In the genomic region with DNA sequence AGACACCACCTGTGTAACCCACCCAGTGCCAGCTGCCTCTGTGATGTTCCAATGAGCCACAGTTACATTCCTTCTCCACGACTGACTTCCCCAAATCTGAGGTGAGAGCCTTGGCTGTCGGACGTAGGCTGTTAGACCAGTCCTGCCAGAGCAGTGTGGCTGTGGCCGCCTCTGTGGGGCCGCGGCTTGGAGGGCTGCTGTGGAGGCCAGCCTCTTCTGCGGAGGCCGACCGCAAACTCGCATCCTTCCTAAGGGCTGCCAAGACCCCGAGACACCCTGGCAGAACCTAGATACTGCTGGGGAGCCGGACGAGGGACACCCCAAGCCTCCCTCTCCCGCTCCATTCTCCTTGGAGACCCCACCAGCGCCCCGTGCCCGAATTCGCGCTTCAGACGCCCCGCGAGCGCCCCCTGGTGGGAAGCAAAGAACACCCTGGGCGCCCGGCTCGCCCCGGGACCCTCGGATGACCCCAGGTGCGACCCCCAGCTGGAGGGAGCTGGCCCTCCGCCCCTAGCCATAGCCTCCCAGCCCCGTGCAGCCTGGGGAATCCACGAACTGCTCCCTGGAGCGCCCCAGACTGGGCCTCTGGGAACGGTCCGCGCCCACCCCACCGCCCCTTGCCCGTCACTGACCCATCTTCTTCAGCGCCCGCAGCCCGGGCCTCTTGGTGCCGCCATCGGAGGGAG, we compare ENCODE assay signal across 1 cellular context.
A peak's percentile ranks its signal among the peaks of the same experiment; 100 is the strongest.
TF ChIP-seq lines count a peak whose summit lies in the region.

No MANE protein-coding gene starts in this region.

TF ChIP-seq in HEK293, 187 proteins besides CTCF, POLR2A, EP300 and RAD21 (continued from another document and continues in another):
- TF ChIP-seq ZNF830 (tag by site-specific recombination; IDR thresholded peaks at IDR 0.05; ENCODE audit: low read depth) (no peak), ZNF302 (tag by site-specific recombination; IDR thresholded peaks at IDR 0.05; ENCODE audit: low read depth) (no peak), ZNF157 (tag by site-specific recombination; IDR thresholded peaks at IDR 0.05) (0 out of 2 replicates have a peak, but pooled peaks have one; percentile 14), OVOL3 (tag by site-specific recombination; IDR thresholded peaks at IDR 0.05) (no peak), ZNF23 (tag by site-specific recombination; IDR thresholded peaks at IDR 0.05; ENCODE audit: borderline replicate concordance) (no peak), OSR2 (tag by site-specific recombination; IDR thresholded peaks at IDR 0.05) (no peak), HOXD13 (CRISPR knock-in tag; IDR thresholded peaks at IDR 0.05; ENCODE audit: borderline replicate concordance) (no peak), ZNF311 (tag by site-specific recombination; IDR thresholded peaks at IDR 0.05; ENCODE audit: borderline replicate concordance) (no peak), ZNF654 (tag by site-specific recombination; IDR thresholded peaks at IDR 0.05; ENCODE audit: low read depth) (peak; percentile 54), GLIS1 (tag by site-specific recombination; IDR thresholded peaks at IDR 0.05) (peak; percentile 33), WT1 (tag by site-specific recombination; IDR thresholded peaks at IDR 0.05) (peak; percentile 41; the same call in 1 of the 2 replicates), ZBTB8A (tag by site-specific recombination; IDR thresholded peaks at IDR 0.05) (peak; percentile 94), ZEB2 (tag by site-specific recombination; IDR thresholded peaks at IDR 0.05) (peak; percentile 70), ZNF610 (tag by site-specific recombination; IDR thresholded peaks at IDR 0.05; ENCODE audit: borderline replicate concordance) (0 out of 2 replicates have a peak, but pooled peaks have one; percentile 34), ZNF350 (tag by site-specific recombination; IDR thresholded peaks at IDR 0.05) (no peak), ZNF561 (tag by site-specific recombination; IDR thresholded peaks at IDR 0.05; ENCODE audit: borderline replicate concordance) (no peak; the same call in 1 of the 2 replicates), ZNF341 (tag by site-specific recombination; IDR thresholded peaks at IDR 0.05; ENCODE audit: low read depth) (no peak), ZNF707 (tag by site-specific recombination; IDR thresholded peaks at IDR 0.05) (no peak), ZNF169 (tag by site-specific recombination; IDR thresholded peaks at IDR 0.05) (no peak), ZNF140 (tag by site-specific recombination; IDR thresholded peaks at IDR 0.05) (no peak), ZNF555 (tag by site-specific recombination; conservative IDR thresholded peaks at IDR 0.05) (no peak), ZNF214 (tag by site-specific recombination; IDR thresholded peaks at IDR 0.05; ENCODE audit: borderline replicate concordance) (no peak), EGR2 (tag by site-specific recombination; IDR thresholded peaks at IDR 0.05; ENCODE audit: low read depth) (no peak), ZBTB20 (tag by site-specific recombination; IDR thresholded peaks at IDR 0.05) (no peak), ZNF558 (tag by site-specific recombination; IDR thresholded peaks at IDR 0.05) (no peak), ZBTB48 (tag by site-specific recombination; IDR thresholded peaks at IDR 0.05) (0 out of 2 replicates have a peak, but pooled peaks have one; percentile 16), ZNF501 (tag by site-specific recombination; IDR thresholded peaks at IDR 0.05) (peak; percentile 55; the same call in 1 of the 2 replicates), ZNF596 (tag by site-specific recombination; IDR thresholded peaks at IDR 0.05) (no peak), TRIM28 (IDR thresholded peaks at IDR 0.05; ENCODE audit: borderline replicate concordance, low read length) (no peak), SALL2 (tag by site-specific recombination; IDR thresholded peaks at IDR 0.05; ENCODE audit: borderline replicate concordance) (no peak), ZNF585B (tag by site-specific recombination; IDR thresholded peaks at IDR 0.05) (no peak), ZNF530 (tag by site-specific recombination; IDR thresholded peaks at IDR 0.05; ENCODE audit: low read depth) (no peak), ZNF514 (tag by site-specific recombination; IDR thresholded peaks at IDR 0.05) (no peak), ZNF366 (tag by site-specific recombination; conservative IDR thresholded peaks at IDR 0.05) (no peak), ZFP41 (tag by site-specific recombination; IDR thresholded peaks at IDR 0.05; ENCODE audit: borderline replicate concordance) (no peak), ZFP37 (tag by site-specific recombination; IDR thresholded peaks at IDR 0.05) (peak; percentile 53; the same call in 1 of the 2 replicates), SCRT1 (tag by site-specific recombination; IDR thresholded peaks at IDR 0.05; ENCODE audit: borderline replicate concordance) (no peak), ZNF792 (tag by site-specific recombination; IDR thresholded peaks at IDR 0.05) (no peak), YY2 (tag by site-specific recombination; IDR thresholded peaks at IDR 0.05) (0 out of 2 replicates have a peak, but pooled peaks have one; percentile 27), GLI4 (tag by site-specific recombination; IDR thresholded peaks at IDR 0.05) (peak; percentile 61; the same call in 1 of the 2 replicates), ZNF423 (tag by site-specific recombination; IDR thresholded peaks at IDR 0.05) (0 out of 2 replicates have a peak, but pooled peaks have one; percentile 54), ZNF146 (tag by site-specific recombination; IDR thresholded peaks at IDR 0.05) (no peak), SP2 (tag by site-specific recombination; IDR thresholded peaks at IDR 0.05) (no peak), GFI1B (tag by site-specific recombination; IDR thresholded peaks at IDR 0.05) (no peak), ZNF248 (tag by site-specific recombination; IDR thresholded peaks at IDR 0.05) (no peak)
- TF ChIP-seq, protein P1, sequence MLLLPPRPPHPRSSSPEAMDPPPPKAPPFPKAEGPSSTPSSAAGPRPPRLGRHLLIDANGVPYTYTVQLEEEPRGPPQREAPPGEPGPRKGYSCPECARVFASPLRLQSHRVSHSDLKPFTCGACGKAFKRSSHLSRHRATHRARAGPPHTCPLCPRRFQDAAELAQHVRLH (tag by site-specific recombination; IDR thresholded peaks at IDR 0.05) = peak; percentile 82
- TF ChIP-seq, protein P2, sequence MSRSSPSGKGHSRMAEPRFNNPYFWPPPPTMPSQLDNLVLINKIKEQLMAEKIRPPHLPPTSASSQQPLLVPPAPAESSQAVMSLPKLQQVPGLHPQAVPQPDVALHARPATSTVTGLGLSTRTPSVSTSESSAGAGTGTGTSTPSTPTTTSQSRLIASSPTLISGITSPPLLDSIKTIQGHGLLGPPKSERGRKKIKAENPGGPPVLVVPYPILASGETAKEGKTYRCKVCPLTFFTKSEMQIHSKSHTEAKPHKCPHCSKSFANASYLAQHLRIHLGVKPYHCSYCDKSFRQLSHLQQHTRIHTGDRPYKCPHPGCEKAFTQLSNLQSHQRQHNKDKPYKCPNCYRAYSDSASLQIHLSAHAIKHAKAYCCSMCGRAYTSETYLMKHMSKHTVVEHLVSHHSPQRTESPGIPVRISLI (tag by site-specific recombination; IDR thresholded peaks at IDR 0.05) = no peak
- TF ChIP-seq, protein P3, sequence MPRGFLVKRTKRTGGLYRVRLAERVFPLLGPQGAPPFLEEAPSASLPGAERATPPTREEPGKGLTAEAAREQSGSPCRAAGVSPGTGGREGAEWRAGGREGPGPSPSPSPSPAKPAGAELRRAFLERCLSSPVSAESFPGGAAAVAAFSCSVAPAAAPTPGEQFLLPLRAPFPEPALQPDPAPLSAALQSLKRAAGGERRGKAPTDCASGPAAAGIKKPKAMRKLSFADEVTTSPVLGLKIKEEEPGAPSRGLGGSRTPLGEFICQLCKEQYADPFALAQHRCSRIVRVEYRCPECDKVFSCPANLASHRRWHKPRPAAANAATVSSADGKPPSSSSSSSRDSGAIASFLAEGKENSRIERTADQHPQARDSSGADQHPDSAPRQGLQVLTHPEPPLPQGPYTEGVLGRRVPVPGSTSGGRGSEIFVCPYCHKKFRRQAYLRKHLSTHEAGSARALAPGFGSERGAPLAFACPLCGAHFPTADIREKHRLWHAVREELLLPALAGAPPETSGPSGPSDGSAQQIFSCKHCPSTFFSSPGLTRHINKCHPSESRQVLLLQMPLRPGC (tag by site-specific recombination; IDR thresholded peaks at IDR 0.05) = no peak
- TF ChIP-seq, protein P4, sequence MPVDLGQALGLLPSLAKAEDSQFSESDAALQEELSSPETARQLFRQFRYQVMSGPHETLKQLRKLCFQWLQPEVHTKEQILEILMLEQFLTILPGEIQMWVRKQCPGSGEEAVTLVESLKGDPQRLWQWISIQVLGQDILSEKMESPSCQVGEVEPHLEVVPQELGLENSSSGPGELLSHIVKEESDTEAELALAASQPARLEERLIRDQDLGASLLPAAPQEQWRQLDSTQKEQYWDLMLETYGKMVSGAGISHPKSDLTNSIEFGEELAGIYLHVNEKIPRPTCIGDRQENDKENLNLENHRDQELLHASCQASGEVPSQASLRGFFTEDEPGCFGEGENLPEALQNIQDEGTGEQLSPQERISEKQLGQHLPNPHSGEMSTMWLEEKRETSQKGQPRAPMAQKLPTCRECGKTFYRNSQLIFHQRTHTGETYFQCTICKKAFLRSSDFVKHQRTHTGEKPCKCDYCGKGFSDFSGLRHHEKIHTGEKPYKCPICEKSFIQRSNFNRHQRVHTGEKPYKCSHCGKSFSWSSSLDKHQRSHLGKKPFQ (tag by site-specific recombination; IDR thresholded peaks at IDR 0.05) = no peak
- TF ChIP-seq, protein P5, sequence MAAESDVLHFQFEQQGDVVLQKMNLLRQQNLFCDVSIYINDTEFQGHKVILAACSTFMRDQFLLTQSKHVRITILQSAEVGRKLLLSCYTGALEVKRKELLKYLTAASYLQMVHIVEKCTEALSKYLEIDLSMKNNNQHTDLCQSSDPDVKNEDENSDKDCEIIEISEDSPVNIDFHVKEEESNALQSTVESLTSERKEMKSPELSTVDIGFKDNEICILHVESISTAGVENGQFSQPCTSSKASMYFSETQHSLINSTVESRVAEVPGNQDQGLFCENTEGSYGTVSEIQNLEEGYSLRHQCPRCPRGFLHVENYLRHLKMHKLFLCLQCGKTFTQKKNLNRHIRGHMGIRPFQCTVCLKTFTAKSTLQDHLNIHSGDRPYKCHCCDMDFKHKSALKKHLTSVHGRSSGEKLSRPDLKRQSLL (tag by site-specific recombination; IDR thresholded peaks at IDR 0.05) = no peak
- TF ChIP-seq, protein P6, sequence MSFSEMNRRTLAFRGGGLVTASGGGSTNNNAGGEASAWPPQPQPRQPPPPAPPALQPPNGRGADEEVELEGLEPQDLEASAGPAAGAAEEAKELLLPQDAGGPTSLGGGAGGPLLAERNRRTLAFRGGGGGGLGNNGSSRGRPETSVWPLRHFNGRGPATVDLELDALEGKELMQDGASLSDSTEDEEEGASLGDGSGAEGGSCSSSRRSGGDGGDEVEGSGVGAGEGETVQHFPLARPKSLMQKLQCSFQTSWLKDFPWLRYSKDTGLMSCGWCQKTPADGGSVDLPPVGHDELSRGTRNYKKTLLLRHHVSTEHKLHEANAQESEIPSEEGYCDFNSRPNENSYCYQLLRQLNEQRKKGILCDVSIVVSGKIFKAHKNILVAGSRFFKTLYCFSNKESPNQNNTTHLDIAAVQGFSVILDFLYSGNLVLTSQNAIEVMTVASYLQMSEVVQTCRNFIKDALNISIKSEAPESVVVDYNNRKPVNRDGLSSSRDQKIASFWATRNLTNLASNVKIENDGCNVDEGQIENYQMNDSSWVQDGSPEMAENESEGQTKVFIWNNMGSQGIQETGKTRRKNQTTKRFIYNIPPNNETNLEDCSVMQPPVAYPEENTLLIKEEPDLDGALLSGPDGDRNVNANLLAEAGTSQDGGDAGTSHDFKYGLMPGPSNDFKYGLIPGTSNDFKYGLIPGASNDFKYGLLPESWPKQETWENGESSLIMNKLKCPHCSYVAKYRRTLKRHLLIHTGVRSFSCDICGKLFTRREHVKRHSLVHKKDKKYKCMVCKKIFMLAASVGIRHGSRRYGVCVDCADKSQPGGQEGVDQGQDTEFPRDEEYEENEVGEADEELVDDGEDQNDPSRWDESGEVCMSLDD (tag by site-specific recombination; IDR thresholded peaks at IDR 0.05) = peak; percentile 71
- TF ChIP-seq, protein P7, sequence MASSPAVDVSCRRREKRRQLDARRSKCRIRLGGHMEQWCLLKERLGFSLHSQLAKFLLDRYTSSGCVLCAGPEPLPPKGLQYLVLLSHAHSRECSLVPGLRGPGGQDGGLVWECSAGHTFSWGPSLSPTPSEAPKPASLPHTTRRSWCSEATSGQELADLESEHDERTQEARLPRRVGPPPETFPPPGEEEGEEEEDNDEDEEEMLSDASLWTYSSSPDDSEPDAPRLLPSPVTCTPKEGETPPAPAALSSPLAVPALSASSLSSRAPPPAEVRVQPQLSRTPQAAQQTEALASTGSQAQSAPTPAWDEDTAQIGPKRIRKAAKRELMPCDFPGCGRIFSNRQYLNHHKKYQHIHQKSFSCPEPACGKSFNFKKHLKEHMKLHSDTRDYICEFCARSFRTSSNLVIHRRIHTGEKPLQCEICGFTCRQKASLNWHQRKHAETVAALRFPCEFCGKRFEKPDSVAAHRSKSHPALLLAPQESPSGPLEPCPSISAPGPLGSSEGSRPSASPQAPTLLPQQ (tag by site-specific recombination; IDR thresholded peaks at IDR 0.05) = 0 out of 2 replicates have a peak, but pooled peaks have one; percentile 32
- TF ChIP-seq, protein P8, sequence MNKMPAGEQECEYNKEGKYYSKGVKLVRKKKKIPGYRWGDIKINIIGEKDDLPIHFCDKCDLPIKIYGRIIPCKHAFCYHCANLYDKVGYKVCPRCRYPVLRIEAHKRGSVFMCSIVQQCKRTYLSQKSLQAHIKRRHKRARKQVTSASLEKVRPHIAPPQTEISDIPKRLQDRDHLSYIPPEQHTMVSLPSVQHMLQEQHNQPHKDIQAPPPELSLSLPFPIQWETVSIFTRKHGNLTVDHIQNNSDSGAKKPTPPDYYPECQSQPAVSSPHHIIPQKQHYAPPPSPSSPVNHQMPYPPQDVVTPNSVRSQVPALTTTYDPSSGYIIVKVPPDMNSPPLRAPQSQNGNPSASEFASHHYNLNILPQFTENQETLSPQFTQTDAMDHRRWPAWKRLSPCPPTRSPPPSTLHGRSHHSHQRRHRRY (tag by site-specific recombination; IDR thresholded peaks at IDR 0.05) = no peak
- TF ChIP-seq, protein P9, sequence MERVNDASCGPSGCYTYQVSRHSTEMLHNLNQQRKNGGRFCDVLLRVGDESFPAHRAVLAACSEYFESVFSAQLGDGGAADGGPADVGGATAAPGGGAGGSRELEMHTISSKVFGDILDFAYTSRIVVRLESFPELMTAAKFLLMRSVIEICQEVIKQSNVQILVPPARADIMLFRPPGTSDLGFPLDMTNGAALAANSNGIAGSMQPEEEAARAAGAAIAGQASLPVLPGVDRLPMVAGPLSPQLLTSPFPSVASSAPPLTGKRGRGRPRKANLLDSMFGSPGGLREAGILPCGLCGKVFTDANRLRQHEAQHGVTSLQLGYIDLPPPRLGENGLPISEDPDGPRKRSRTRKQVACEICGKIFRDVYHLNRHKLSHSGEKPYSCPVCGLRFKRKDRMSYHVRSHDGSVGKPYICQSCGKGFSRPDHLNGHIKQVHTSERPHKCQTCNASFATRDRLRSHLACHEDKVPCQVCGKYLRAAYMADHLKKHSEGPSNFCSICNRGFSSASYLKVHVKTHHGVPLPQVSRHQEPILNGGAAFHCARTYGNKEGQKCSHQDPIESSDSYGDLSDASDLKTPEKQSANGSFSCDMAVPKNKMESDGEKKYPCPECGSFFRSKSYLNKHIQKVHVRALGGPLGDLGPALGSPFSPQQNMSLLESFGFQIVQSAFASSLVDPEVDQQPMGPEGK (tag by site-specific recombination; IDR thresholded peaks at IDR 0.05) = peak; percentile 72
